ENCODE assay signal across 13 cellular contexts in genomic region chr15:90681480-90681879, GRCh38. TPM values are rescaled to one million over a fixed set of nuclear protein-coding genes. Genes with fewer than 3 reads are reported as not detected.
DNase-seq lines count a peak whose midpoint lies in the region; ATAC-seq and TF ChIP-seq lines count a peak whose summit lies in the region.
"Had no signal": no experiment of that assay in that cellular context is flagged by ENCODE, and none has a peak within 500 bp of the region (broad histone marks: within the 10 kb centered on the region; RNA-seq: fewer than 3 reads in every experiment).

No MANE protein-coding gene starts in this region.

- peaks cover 22% of the 10 kb centered on the region for H3K4me1 ChIP-seq in osteoblast (ENCODE audit: insufficient read depth, low read length)

- H3K9me3 ChIP-seq in osteoblast (ENCODE audit: low read depth, low read length) (no peaks in the 10 kb centered on the region), WERI-Rb-1 (ENCODE audit: severe bottlenecking) (no peaks in the 10 kb centered on the region)

- H3K4me2 ChIP-seq in osteoblast (ENCODE audit: insufficient read depth, low read length): no peak overlapping the region

- peak overlapping the region; percentile 61 to 83 for H3K27ac ChIP-seq in coronary artery
- peak overlapping the region; percentile 90 for H3K27ac ChIP-seq in osteoblast (ENCODE audit: low read depth, low read length)
- H3K27ac ChIP-seq in WERI-Rb-1: no peak overlapping the region

- ATAC-seq in omental fat pad (ENCODE audit: low FRiP score): no peak
- ATAC-seq: stimulated activated naive CD8-positive, alpha-beta T cell treated with anti-CD3 and anti-CD28 coated beads, Interleukin-15, amount 100 ng/mL, for 72 hours had no signal

- no peak for TF ChIP-seq CTCF in coronary artery (IDR thresholded peaks at IDR 0.05)
- no peak for TF ChIP-seq CTCF in osteoblast (IDR thresholded peaks at IDR 0.05; ENCODE audit: extremely low read depth, low read depth, low read length)
- no peak for TF ChIP-seq CTCF in WERI-Rb-1 (IDR thresholded peaks at IDR 0.05; ENCODE audit: low read depth, low read length)
- no peak for TF ChIP-seq CTCF in omental fat pad (IDR thresholded peaks at IDR 0.05)

- DNase-seq in AG08395 (ENCODE audit: low spot score) (peak; percentile 77), NCI-H226 (peak; percentile 82), coronary artery (ENCODE audit: low spot score) (no peak), osteoblast (ENCODE audit: insufficient read length, low spot score, missing footprints) (no peak), WERI-Rb-1 (no peak), omental fat pad (ENCODE audit: low spot score) (no peak)
- DNase-seq in activated T-cell treated with anti-CD3 and anti-CD28 coated beads, Interleukin-2, amount 50 U/mL, for 1 hour: no peak
- no peak for DNase-seq in stimulated activated naive CD4-positive, alpha-beta T cell (lab: John Stamatoyannopoulos, UW)
- DNase-seq: ACHN; cortex of kidney; nephron progenitor cell; stimulated activated CD4-positive, alpha-beta T cell treated with anti-CD3 and anti-CD28 coated beads, Interleukin-1b, Interleukin-23, amount 100 ng/mL, for 48 hours; stimulated activated naive CD8-positive, alpha-beta T cell treated with anti-CD3 and anti-CD28 coated beads, Interleukin-15, amount 100 ng/mL, for 72 hours had no signal

- no peak overlapping the region for H3K4me3 ChIP-seq in coronary artery
- no peak overlapping the region for H3K4me3 ChIP-seq in osteoblast (ENCODE audit: insufficient read depth, low read length)
- H3K4me3 ChIP-seq in WERI-Rb-1 (ENCODE audit: low read depth, low read length): no peak overlapping the region

- H2AFZ ChIP-seq in osteoblast (ENCODE audit: low read length): peak overlapping the region; percentile 39

- H4K20me1 ChIP-seq in osteoblast (ENCODE audit: insufficient read depth, low read length): no peaks in the 10 kb centered on the region

- H3K27me3 ChIP-seq in osteoblast (ENCODE audit: insufficient read depth, low read length): no peaks in the 10 kb centered on the region
- no peaks in the 10 kb centered on the region for H3K27me3 ChIP-seq in WERI-Rb-1 (ENCODE audit: insufficient read depth, low read depth, severe bottlenecking)

- no peaks in the 10 kb centered on the region for H3K79me2 ChIP-seq in osteoblast (ENCODE audit: insufficient read depth, low read length)

- no peaks in the 10 kb centered on the region for H3K36me3 ChIP-seq in osteoblast (ENCODE audit: insufficient read depth, low read length)
- H3K36me3 ChIP-seq in WERI-Rb-1: no peaks in the 10 kb centered on the region

RNA-seq across cellular contexts. Expression of gene BLM, which starts 35.7 kb away (rescaled TPM):
- total RNA-seq in osteoblast (1.4 and 1.5 TPM in 2 replicates), omental fat pad (10 to 100 TPM in 1 of 4 donors, 1 to 10 TPM in 3; 1.7 to 13.2 (median 4.2) TPM)

Comparison
In these comparisons a context has a peak if more than half of its experiments do, and no peak if none do; other contexts are left out.
1. DNase-seq: peak in AG08395 (single experiment) and NCI-H226 (single experiment); none in coronary artery (single experiment), osteoblast (single experiment), activated T-cell treated with anti-CD3 and anti-CD28 coated beads, Interleukin-2, amount 50 U/mL, for 1 hour (single experiment), stimulated activated naive CD4-positive, alpha-beta T cell (0 of 6), WERI-Rb-1 (single experiment) and omental fat pad (single experiment).